Comparison of ENCODE assay signal across 30 cellular contexts in genomic region chr9:9970514-9970913, GRCh38.
"Had no signal": no experiment of that assay in that cellular context is flagged by ENCODE, and none has a peak within 500 bp of the region (broad histone marks: within the 10 kb centered on the region; RNA-seq: fewer than 3 reads in every experiment).

No MANE protein-coding gene starts in this region.

- H3K27ac Mint-ChIP-seq: naive B cell; naive thymus-derived CD8-positive, alpha-beta T cell; natural killer cell treated with Interleukin-12 subunit alpha and Interleukin-12 subunit beta and Interleukin-15 and Interleukin-18, amount 100 ng/mL, for 72 hours; nephron progenitor cell; stimulated activated memory B cell treated with anti-CD40 and anti-IgM and Interleukin-4, amounts not matched to agents 10 μg/mL and 1 μg/mL and 100 μg/mL, for 72 hours; stimulated activated naive CD8-positive, alpha-beta T cell treated with anti-CD3 and anti-CD28 coated beads, Interleukin-15, amount 100 ng/mL, for 72 hours; type B pancreatic cell had no signal

- H3K27me3 ChIP-seq: neutrophil, pancreas, right atrium auricular region, right lobe of liver, sigmoid colon, suprapubic skin, testis, tibial artery, transverse colon, upper lobe of right lung, uterus had no signal

- H3K4me1 Mint-ChIP-seq: naive B cell; naive thymus-derived CD8-positive, alpha-beta T cell; nephron progenitor cell; stimulated activated memory B cell treated with anti-CD40 and anti-IgM and Interleukin-4, amounts not matched to agents 10 μg/mL and 1 μg/mL and 100 μg/mL, for 72 hours; stimulated activated naive CD8-positive, alpha-beta T cell treated with anti-CD3 and anti-CD28 coated beads, Interleukin-15, amount 100 ng/mL, for 72 hours had no signal

- H3K36me3 ChIP-seq: neutrophil, pancreas, prostate gland, right atrium auricular region, right lobe of liver, sigmoid colon, suprapubic skin, tibial artery, transverse colon, upper lobe of right lung, uterus had no signal

- H3K9me3 Mint-ChIP-seq: naive B cell; nephron progenitor cell; neural crest cell; stimulated activated memory B cell treated with anti-CD40 and anti-IgM and Interleukin-4, amounts not matched to agents 10 μg/mL and 1 μg/mL and 100 μg/mL, for 72 hours; stimulated activated naive CD8-positive, alpha-beta T cell treated with anti-CD3 and anti-CD28 coated beads, Interleukin-15, amount 100 ng/mL, for 72 hours; type B pancreatic cell had no signal

- ATAC-seq: naive thymus-derived CD8-positive, alpha-beta T cell; natural killer cell treated with Interleukin-12 subunit alpha and Interleukin-12 subunit beta and Interleukin-15 and Interleukin-18, amount 100 ng/mL, for 72 hours; pancreas; right lobe of liver; stimulated activated memory B cell treated with anti-CD40 and anti-IgM and Interleukin-4, amounts not matched to agents 10 μg/mL and 1 μg/mL and 100 μg/mL, for 72 hours; stimulated activated naive CD8-positive, alpha-beta T cell treated with anti-CD3 and anti-CD28 coated beads, Interleukin-15, amount 100 ng/mL, for 72 hours; stimulated activated naive CD8-positive, alpha-beta T cell treated with anti-CD3 and anti-CD28 coated beads, Interleukin-15, Interleukin-2, amounts not matched to agents 100 U/mL and 50 U/mL, for 24 hours; upper lobe of right lung had no signal

- H3K36me3 Mint-ChIP-seq: naive B cell; naive thymus-derived CD8-positive, alpha-beta T cell; natural killer cell treated with Interleukin-12 subunit alpha and Interleukin-12 subunit beta and Interleukin-15 and Interleukin-18, amount 100 ng/mL, for 72 hours; stimulated activated memory B cell treated with anti-CD40 and anti-IgM and Interleukin-4, amounts not matched to agents 10 μg/mL and 1 μg/mL and 100 μg/mL, for 72 hours; type B pancreatic cell had no signal

- H3K27me3 Mint-ChIP-seq: natural killer cell treated with Interleukin-12 subunit alpha and Interleukin-12 subunit beta and Interleukin-15 and Interleukin-18, amount 100 ng/mL, for 72 hours; stimulated activated memory B cell treated with anti-CD40 and anti-IgM and Interleukin-4, amounts not matched to agents 10 μg/mL and 1 μg/mL and 100 μg/mL, for 72 hours; stimulated activated naive CD8-positive, alpha-beta T cell treated with anti-CD3 and anti-CD28 coated beads, Interleukin-15, amount 100 ng/mL, for 72 hours; type B pancreatic cell had no signal

- H3K4me3 Mint-ChIP-seq: naive B cell; naive thymus-derived CD8-positive, alpha-beta T cell; natural killer cell treated with Interleukin-12 subunit alpha and Interleukin-12 subunit beta and Interleukin-15 and Interleukin-18, amount 100 ng/mL, for 72 hours; nephron progenitor cell; neural crest cell; stimulated activated memory B cell treated with anti-CD40 and anti-IgM and Interleukin-4, amounts not matched to agents 10 μg/mL and 1 μg/mL and 100 μg/mL, for 72 hours; stimulated activated naive CD8-positive, alpha-beta T cell treated with anti-CD3 and anti-CD28 coated beads, Interleukin-15, amount 100 ng/mL, for 72 hours; type B pancreatic cell had no signal

- H3K4me1 ChIP-seq: pancreas, prostate gland, right atrium auricular region, right lobe of liver, sigmoid colon, suprapubic skin, testis, tibial artery, transverse colon, upper lobe of right lung, uterus had no signal

- DNase-seq: naive B cell; naive thymus-derived CD8-positive, alpha-beta T cell; nephron progenitor cell; nucleus accumbens; pancreas; retina; right lobe of liver; sigmoid colon; small intestine; stimulated activated CD4-positive, alpha-beta T cell treated with anti-CD3 and anti-CD28 coated beads, Interleukin-15, amount 100 ng/mL, for 24 hours; stimulated activated CD4-positive, alpha-beta T cell treated with anti-CD3 and anti-CD28 coated beads, Interleukin-2, amount 100 ng/mL, for 24 hours; stimulated activated CD4-positive, alpha-beta T cell treated with anti-CD3 and anti-CD28 coated beads, Interleukin-2, amount 100 ng/mL, for 48 hours; stimulated activated CD4-positive, alpha-beta T cell treated with anti-CD3 and anti-CD28 coated beads, Interleukin-4, amount 100 ng/mL, for 24 hours; stimulated activated naive CD4-positive, alpha-beta T cell; stimulated activated naive CD8-positive, alpha-beta T cell treated with anti-CD3 and anti-CD28 coated beads, Interleukin-15, amount 100 ng/mL, for 72 hours; stimulated activated naive CD8-positive, alpha-beta T cell treated with anti-CD3 and anti-CD28 coated beads, Interleukin-15, Interleukin-2, amounts not matched to agents 100 U/mL and 50 U/mL, for 24 hours; substantia nigra; testis; tibial artery; transverse colon; upper lobe of right lung; uterus had no signal

- H3K4me3 ChIP-seq: pancreas, prostate gland, right atrium auricular region, right lobe of liver, sigmoid colon, suprapubic skin, testis, tibial artery, transverse colon, upper lobe of right lung, uterus had no signal

- H3K9me3 ChIP-seq: neutrophil, pancreas, prostate gland, right atrium auricular region, right lobe of liver, sigmoid colon, suprapubic skin, testis, tibial artery, transverse colon, upper lobe of right lung, uterus had no signal

- H3K27ac ChIP-seq: neutrophil, pancreas, prostate gland, right atrium auricular region, right lobe of liver, sigmoid colon, suprapubic skin, testis, tibial artery, transverse colon, upper lobe of right lung, uterus had no signal
